In the genomic region with DNA sequence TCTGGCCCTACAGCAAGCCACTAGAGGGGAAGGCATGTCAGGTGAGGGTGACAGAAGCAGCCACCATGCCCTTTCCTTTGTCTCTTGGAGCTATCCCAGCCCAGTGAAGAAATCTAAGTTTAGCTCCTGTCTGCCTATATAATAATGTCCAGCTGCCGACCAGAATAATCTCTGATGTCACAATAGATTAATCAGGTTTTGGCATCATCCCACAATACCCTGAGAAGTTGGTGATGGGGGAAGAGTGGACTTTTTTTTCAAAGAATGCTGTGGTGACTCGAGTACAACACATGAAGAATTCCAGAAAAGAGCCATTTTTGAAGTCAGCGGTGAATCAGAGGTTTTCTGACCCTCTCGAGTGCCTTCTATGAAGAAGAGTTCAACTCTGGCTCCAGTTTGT, we compare ENCODE assay signal across 14 cellular contexts. TPM values are rescaled to one million over a fixed set of nuclear protein-coding genes. Genes with fewer than 3 reads are reported as not detected.
DNase-seq lines count a peak whose midpoint lies in the region.
"Had no signal": no experiment of that assay in that cellular context is flagged by ENCODE, and none has a peak within 500 bp of the region (broad histone marks: within the 10 kb centered on the region; RNA-seq: fewer than 3 reads in every experiment).

No MANE protein-coding gene starts in this region.

- H3K4me1 ChIP-seq in neuron (ENCODE audit: insufficient read depth, low read length): peaks cover 17% of the 10 kb centered on the region

- peaks cover 74% of the 10 kb centered on the region for H3K27me3 ChIP-seq in neuron (ENCODE audit: insufficient read depth, low read length)

- no peak overlapping the region for H3K4me3 ChIP-seq in neuron (ENCODE audit: low read length)

- no peak overlapping the region for H3K4me3 Mint-ChIP-seq in immature natural killer cell
- H3K4me3 Mint-ChIP-seq: CD4-positive, CD25-positive, alpha-beta regulatory T cell had no signal

- peaks cover 13 to 43% (median 13%) of the 10 kb centered on the region in 3 donors for H3K27me3 Mint-ChIP-seq in immature natural killer cell (ENCODE audit: low read depth in 3 of 3)

- H3K9me3 ChIP-seq in neuron (ENCODE audit: low read length): no peaks in the 10 kb centered on the region
- H3K9me3 ChIP-seq: spleen had no signal

- peaks cover 11 to 12% of the 10 kb centered on the region in 2 donors for H3K4me1 Mint-ChIP-seq in immature natural killer cell

- H3K36me3 Mint-ChIP-seq in immature natural killer cell: peaks cover 0 to 3% (median 0%) of the 10 kb centered on the region in 3 donors
- H3K36me3 Mint-ChIP-seq: CD4-positive, CD25-positive, alpha-beta regulatory T cell had no signal

- H3K27ac Mint-ChIP-seq in immature natural killer cell: no peak overlapping the region
- H3K27ac Mint-ChIP-seq: dendritic cell treated with granulocyte-macrophage colony-stimulating factor and Interleukin-4, amounts not matched to agents 40 ng/mL and 50 ng/mL, for 4 days had no signal

- H3K36me3 ChIP-seq in neuron (ENCODE audit: insufficient read depth, low read length): no peaks in the 10 kb centered on the region
- H3K36me3 ChIP-seq: spleen had no signal

- peak overlapping the region; percentile 23 for H2AFZ ChIP-seq in neuron (ENCODE audit: low read depth, low read length)

- DNase-seq in AG20443 (ENCODE audit: low spot score) (peak; percentile 16), M059J (ENCODE audit: low read depth) (peak; percentile 30), fibroblast of gingiva (ENCODE audit: low read depth) (peak; percentile 64), DMS53 (lab: John Stamatoyannopoulos, UW) (no peak), HPDE6-E6E7 (ENCODE audit: extremely low spot score) (no peak), immature natural killer cell (no peak)
- DNase-seq in stimulated activated CD4-positive, alpha-beta T cell treated with anti-CD3 and anti-CD28 coated beads, Interleukin-4, amount 100 ng/mL, for 24 hours: no peak
- DNase-seq: activated gamma-delta T cell; CD4-positive, CD25-positive, alpha-beta regulatory T cell; NCI-H1694; spleen; SW 1271 had no signal

- H3K9me3 Mint-ChIP-seq in immature natural killer cell: peaks cover 0 to 6% (median 0%) of the 10 kb centered on the region in 6 donors
- H3K9me3 Mint-ChIP-seq: CD4-positive, CD25-positive, alpha-beta regulatory T cell; dendritic cell treated with granulocyte-macrophage colony-stimulating factor and Interleukin-4, amounts not matched to agents 40 ng/mL and 50 ng/mL, for 4 days had no signal

RNA-seq across cellular contexts. Expression of a gene that starts 1.7 kb away (rescaled TPM):
- 0.59 and 0.79 TPM in 2 replicates for total RNA-seq in M059J (2014; rRNA removed; shearing (Covaris generic))
- polyA plus RNA-seq in immature natural killer cell: not detected
- total RNA-seq: CD4-positive, CD25-positive, alpha-beta regulatory T cell had no signal
- polyA plus RNA-seq: CD4-positive, CD25-positive, alpha-beta regulatory T cell had no signal

RNA-seq across cellular contexts. Expression of a gene that starts 22.3 kb away (rescaled TPM):
- total RNA-seq in M059J (2014; rRNA removed; shearing (Covaris generic)): 25.3 and 39.0 TPM in 2 replicates
- polyA plus RNA-seq in immature natural killer cell: 10 to 100 TPM; 10.2 to 25.7 (median 15.2) TPM

Comparison
In these comparisons a context has a peak if more than half of its experiments do, and no peak if none do; other contexts are left out.
1. DNase-seq: peak in AG20443 (single experiment), M059J (single experiment) and fibroblast of gingiva (single experiment); none in DMS53 (single experiment), HPDE6-E6E7 (single experiment), immature natural killer cell (0 of 3) and stimulated activated CD4-positive, alpha-beta T cell treated with anti-CD3 and anti-CD28 coated beads, Interleukin-4, amount 100 ng/mL, for 24 hours (single experiment).